In the genomic region with DNA sequence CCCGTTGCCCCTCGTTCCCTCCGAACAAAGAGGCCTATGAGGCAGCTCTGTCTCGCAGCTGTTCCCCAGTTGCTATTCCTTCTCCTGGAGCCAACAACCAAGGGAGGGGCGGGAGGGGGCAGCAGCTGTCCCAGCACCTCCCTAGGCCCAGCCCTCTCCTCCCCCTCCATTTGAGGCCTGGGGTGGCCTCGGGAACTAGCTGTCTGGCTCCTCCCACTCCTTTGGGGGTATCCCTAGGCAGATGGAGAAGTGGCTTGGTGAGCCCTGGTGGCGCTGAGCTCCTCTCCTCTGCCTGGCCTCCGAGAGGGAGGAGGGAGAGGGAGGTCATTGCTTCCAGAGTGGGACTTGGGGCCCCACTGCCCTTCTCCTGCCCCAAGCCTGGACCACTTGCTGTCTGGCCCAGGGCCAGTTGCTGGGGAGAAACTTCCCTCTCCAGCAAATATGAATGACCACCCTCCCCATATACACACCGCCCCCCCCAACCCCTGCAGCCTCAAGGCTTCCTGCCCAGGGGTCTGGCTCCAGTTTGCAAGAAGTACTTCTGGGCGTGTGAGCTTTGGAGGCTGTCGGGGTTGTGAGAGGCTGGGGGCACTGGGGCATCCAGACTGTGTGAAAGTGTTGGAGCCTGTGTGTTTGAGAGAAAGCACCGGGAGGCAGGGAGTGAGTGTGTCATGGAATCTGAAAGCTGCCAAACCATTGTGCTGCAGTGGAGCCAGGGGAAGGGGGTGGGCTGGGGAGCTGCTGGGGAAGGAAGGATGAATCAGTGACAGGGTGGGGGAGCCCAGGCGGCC, we compare ENCODE assay signal across 8 cellular contexts. TPM values are rescaled to one million over a fixed set of nuclear protein-coding genes. Genes with fewer than 3 reads are reported as not detected.
A peak's percentile ranks its signal among the peaks of the same experiment; 100 is the strongest.
DNase-seq lines count a peak whose midpoint lies in the region; ATAC-seq and TF ChIP-seq lines count a peak whose summit lies in the region.

No MANE protein-coding gene starts in this region.

- no peaks in the 10 kb centered on the region for H3K36me3 Mint-ChIP-seq in activated T-cell treated with anti-CD3 and anti-CD28 coated beads, Interleukin-2, amount 50 U/mL, for 72 hours (ENCODE audit: insufficient read depth in 2 of 2)

- no peaks in the 10 kb centered on the region for H3K9me3 Mint-ChIP-seq in activated T-cell treated with anti-CD3 and anti-CD28 coated beads, Interleukin-2, amount 50 U/mL, for 72 hours

- DNase-seq in ELR (ENCODE audit: low read depth) (peak; percentile 76), RWPE2 (ENCODE audit: low spot score) (peak; percentile 63), glomerular visceral epithelial cell (ENCODE audit: extremely low spot score) (peak; percentile 53), posterior vena cava (ENCODE audit: low spot score) (peak; percentile 89), RKO (ENCODE audit: low spot score) (no peak), GM10266 (ENCODE audit: extremely low spot score) (no peak)
- no peak for DNase-seq in activated T-cell treated with anti-CD3 and anti-CD28 coated beads, Interleukin-2, amount 50 U/mL, for 72 hours

- H3K4me3 ChIP-seq in RWPE2 (ENCODE audit: severe bottlenecking): no peak overlapping the region

- intact Hi-C loops in posterior vena cava (cut with DNase I): loop anchor here in 1 of 2 donors (2.0 to 5.0 kb wide), 3 partner anchors 51 to 95 kb away; a partner anchor contains a TSS

- H3K4me1 ChIP-seq in RWPE2 (ENCODE audit: insufficient read depth, poor library complexity, severe bottlenecking): peaks cover 11% of the 10 kb centered on the region

- H3K4me3 Mint-ChIP-seq in activated T-cell treated with anti-CD3 and anti-CD28 coated beads, Interleukin-2, amount 50 U/mL, for 72 hours: no peak overlapping the region

- peaks cover 4% of the 10 kb centered on the region for H3K27me3 ChIP-seq in RWPE2 (ENCODE audit: insufficient read depth, poor library complexity, severe bottlenecking)

- no peak overlapping the region for H3K27ac Mint-ChIP-seq in activated T-cell treated with anti-CD3 and anti-CD28 coated beads, Interleukin-2, amount 50 U/mL, for 72 hours

- no peak overlapping the region for H3K27ac ChIP-seq in RWPE2 (ENCODE audit: poor library complexity, severe bottlenecking)

- ATAC-seq in RWPE2 (ENCODE audit: low read depth): peak; percentile 29; the same call in 1 of the 3 replicates
- no peak for ATAC-seq in activated T-cell treated with anti-CD3 and anti-CD28 coated beads, Interleukin-2, amount 50 U/mL, for 72 hours (replicated peaks in 1 of 2)
- ATAC-seq in GM18511 (IDR thresholded peaks at IDR 0.05; ENCODE audit: unreplicated experiment): no peak

- H3K36me3 ChIP-seq in RWPE2 (ENCODE audit: low read depth): no peaks in the 10 kb centered on the region

- H3K27me3 Mint-ChIP-seq in activated T-cell treated with anti-CD3 and anti-CD28 coated beads, Interleukin-2, amount 50 U/mL, for 72 hours (ENCODE audit: low read depth): peaks cover 36% of the 10 kb centered on the region

- no peaks in the 10 kb centered on the region for H3K9me3 ChIP-seq in RWPE2 (ENCODE audit: severe bottlenecking)

- TF ChIP-seq CTCF in RWPE2 (IDR thresholded peaks at IDR 0.05; ENCODE audit: poor library complexity, severe bottlenecking) (no peak), GM10266 (IDR thresholded peaks at IDR 0.05; ENCODE audit: control insufficient read depth, insufficient read depth, low read depth, missing control alignments) (no peak)

- peaks cover 13% of the 10 kb centered on the region for H3K4me1 Mint-ChIP-seq in activated T-cell treated with anti-CD3 and anti-CD28 coated beads, Interleukin-2, amount 50 U/mL, for 72 hours (ENCODE audit: low read depth)

RNA-seq across cellular contexts. Expression of a gene that starts 3.1 kb away (rescaled TPM):
- 100 to 1,000 TPM; 440 to 856 TPM for total RNA-seq in posterior vena cava
- under 1 TPM; 0.02 to 0.07 TPM for total RNA-seq in activated T-cell treated with anti-CD3 and anti-CD28 coated beads, Interleukin-2, amount 50 U/mL, for 72 hours

RNA-seq across cellular contexts. Expression of a gene that starts 29.3 kb away (rescaled TPM):
- total RNA-seq in posterior vena cava: 100 to 1,000 TPM; 106 to 115 TPM
- total RNA-seq in activated T-cell treated with anti-CD3 and anti-CD28 coated beads, Interleukin-2, amount 50 U/mL, for 72 hours: 10 to 100 TPM; 68.3 to 73.3 TPM

RNA-seq across cellular contexts. Expression of a gene that starts 41.6 kb away (rescaled TPM):
- total RNA-seq in posterior vena cava: 10 to 100 TPM; 13.3 to 23.1 TPM
- 1 to 10 TPM; 4.6 to 7.4 TPM for total RNA-seq in activated T-cell treated with anti-CD3 and anti-CD28 coated beads, Interleukin-2, amount 50 U/mL, for 72 hours

RNA-seq across cellular contexts. Expression of a gene that starts 57.7 kb away (rescaled TPM):
- not detected for total RNA-seq in posterior vena cava
- not detected for total RNA-seq in activated T-cell treated with anti-CD3 and anti-CD28 coated beads, Interleukin-2, amount 50 U/mL, for 72 hours

Comparison
In these comparisons a context has a peak if more than half of its experiments do, and no peak if none do; other contexts are left out.
1. DNase-seq: peak in ELR (single experiment), RWPE2 (single experiment), glomerular visceral epithelial cell (single experiment) and posterior vena cava (single experiment); none in activated T-cell treated with anti-CD3 and anti-CD28 coated beads, Interleukin-2, amount 50 U/mL, for 72 hours (0 of 2), RKO (single experiment) and GM10266 (single experiment).
2. RNA of a gene that starts 3.1 kb away (total RNA-seq): 440 to 856 TPM in posterior vena cava; 0.02 to 0.07 TPM in activated T-cell treated with anti-CD3 and anti-CD28 coated beads, Interleukin-2, amount 50 U/mL, for 72 hours; every median in the first group is over 100 times any median in the second.